Comparison of ENCODE assay signal across 1 cellular context in the genomic region with DNA sequence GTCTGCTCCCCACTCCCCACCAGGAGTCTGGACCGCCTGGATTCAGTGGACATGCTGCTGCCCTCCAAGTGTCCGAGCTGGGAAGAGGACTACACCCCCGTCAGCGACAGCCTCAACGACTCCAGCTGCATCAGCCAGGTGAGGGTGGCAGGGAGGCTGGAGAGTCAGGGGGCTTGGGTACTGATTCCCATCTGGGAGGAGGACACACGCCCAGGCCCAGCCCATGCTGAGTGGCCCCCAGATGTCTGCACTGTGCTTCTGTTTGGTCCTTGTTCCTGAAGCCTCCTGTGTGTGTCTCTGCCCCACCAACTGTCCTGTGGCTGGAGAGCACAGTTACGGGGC.
A peak's percentile ranks its signal among the peaks of the same experiment; 100 is the strongest.
TF ChIP-seq lines count a peak whose summit lies in the region.

No MANE protein-coding gene starts in this region.

TF ChIP-seq in HepG2, 621 proteins besides CTCF, POLR2A, EP300 and RAD21 (continued from another document and continues in another):
- TF ChIP-seq ZNF34 (CRISPR knock-in tag; IDR thresholded peaks at IDR 0.05; ENCODE audit: borderline replicate concordance) (no peak), ZNF598 (CRISPR knock-in tag; IDR thresholded peaks at IDR 0.05; ENCODE audit: borderline replicate concordance) (no peak), EHMT2 (IDR thresholded peaks at IDR 0.05; ENCODE audit: borderline replicate concordance, low read depth, low read length) (no peak), IKZF5 (CRISPR knock-in tag; IDR thresholded peaks at IDR 0.05) (no peak), KLF13 (CRISPR knock-in tag; IDR thresholded peaks at IDR 0.05) (no peak), ZNF772 (CRISPR knock-in tag; IDR thresholded peaks at IDR 0.05) (no peak), ZNF850 (CRISPR knock-in tag; conservative IDR thresholded peaks at IDR 0.05) (no peak), GZF1 (CRISPR knock-in tag; IDR thresholded peaks at IDR 0.05) (no peak), ZNF24 (IDR thresholded peaks at IDR 0.05) (no peak), ZNF747 (CRISPR knock-in tag; IDR thresholded peaks at IDR 0.05; ENCODE audit: borderline replicate concordance) (peak; percentile 48; the same call in 1 of the 2 replicates), SP140L (CRISPR knock-in tag; IDR thresholded peaks at IDR 0.05; ENCODE audit: borderline replicate concordance) (no peak), TOE1 (CRISPR knock-in tag; IDR thresholded peaks at IDR 0.05) (no peak), PHF8 (CRISPR knock-in tag; IDR thresholded peaks at IDR 0.05) (no peak), DR1 (CRISPR knock-in tag; IDR thresholded peaks at IDR 0.05) (no peak), NRL (CRISPR knock-in tag; IDR thresholded peaks at IDR 0.05; ENCODE audit: borderline replicate concordance) (0 out of 2 replicates have a peak, but pooled peaks have one; percentile 57), ZFP37 (CRISPR knock-in tag; IDR thresholded peaks at IDR 0.05; ENCODE audit: borderline replicate concordance) (no peak), HNF4G (IDR thresholded peaks at IDR 0.05; ENCODE audit: borderline replicate concordance, low read depth, low read length) (no peak), HNF4G (CRISPR knock-in tag; IDR thresholded peaks at IDR 0.05; ENCODE audit: borderline replicate concordance, low read depth) (0 out of 2 replicates have a peak, but pooled peaks have one; percentile 7), PHF20 (CRISPR knock-in tag; IDR thresholded peaks at IDR 0.05) (no peak), ZNF160 (CRISPR knock-in tag; IDR thresholded peaks at IDR 0.05) (no peak), ZNF564 (CRISPR knock-in tag; IDR thresholded peaks at IDR 0.05) (no peak), HBP1 (CRISPR knock-in tag; IDR thresholded peaks at IDR 0.05; ENCODE audit: low read depth) (no peak), PITX1 (CRISPR knock-in tag; IDR thresholded peaks at IDR 0.05) (no peak), KDM3A (CRISPR knock-in tag; IDR thresholded peaks at IDR 0.05; ENCODE audit: low read depth) (no peak), FOXC1 (CRISPR knock-in tag; IDR thresholded peaks at IDR 0.05; ENCODE audit: borderline replicate concordance) (peak; percentile 78), ZNF572 (CRISPR knock-in tag; IDR thresholded peaks at IDR 0.05) (no peak), ZBED4 (CRISPR knock-in tag; IDR thresholded peaks at IDR 0.05; ENCODE audit: borderline replicate concordance) (no peak), ZBTB4 (CRISPR knock-in tag; IDR thresholded peaks at IDR 0.05; ENCODE audit: borderline replicate concordance) (no peak), ZXDC (CRISPR knock-in tag; IDR thresholded peaks at IDR 0.05) (no peak), STAT5B (CRISPR knock-in tag; IDR thresholded peaks at IDR 0.05) (no peak), ZFP36L1 (CRISPR knock-in tag; IDR thresholded peaks at IDR 0.05) (no peak), ISX (CRISPR knock-in tag; conservative IDR thresholded peaks at IDR 0.05) (no peak), RCOR2 (CRISPR knock-in tag; IDR thresholded peaks at IDR 0.05) (no peak), MTA1 (CRISPR knock-in tag; IDR thresholded peaks at IDR 0.05; ENCODE audit: borderline replicate concordance) (0 out of 2 replicates have a peak, but pooled peaks have one; percentile 14), ZNF10 (CRISPR knock-in tag; IDR thresholded peaks at IDR 0.05; ENCODE audit: borderline replicate concordance, low read depth) (no peak), MATR3 (CRISPR knock-in tag; IDR thresholded peaks at IDR 0.05) (no peak), ZNF7 (CRISPR knock-in tag; IDR thresholded peaks at IDR 0.05) (no peak), U2AF1 (optimal IDR thresholded peaks at IDR 0.05; ENCODE audit: low read depth, low read length) (no peak)
- TF ChIP-seq, protein P1, sequence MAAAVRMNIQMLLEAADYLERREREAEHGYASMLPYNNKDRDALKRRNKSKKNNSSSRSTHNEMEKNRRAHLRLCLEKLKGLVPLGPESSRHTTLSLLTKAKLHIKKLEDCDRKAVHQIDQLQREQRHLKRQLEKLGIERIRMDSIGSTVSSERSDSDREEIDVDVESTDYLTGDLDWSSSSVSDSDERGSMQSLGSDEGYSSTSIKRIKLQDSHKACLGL (CRISPR knock-in tag; IDR thresholded peaks at IDR 0.05): peak; percentile 18; the same call in 1 of the 2 replicates
- TF ChIP-seq, protein P2, sequence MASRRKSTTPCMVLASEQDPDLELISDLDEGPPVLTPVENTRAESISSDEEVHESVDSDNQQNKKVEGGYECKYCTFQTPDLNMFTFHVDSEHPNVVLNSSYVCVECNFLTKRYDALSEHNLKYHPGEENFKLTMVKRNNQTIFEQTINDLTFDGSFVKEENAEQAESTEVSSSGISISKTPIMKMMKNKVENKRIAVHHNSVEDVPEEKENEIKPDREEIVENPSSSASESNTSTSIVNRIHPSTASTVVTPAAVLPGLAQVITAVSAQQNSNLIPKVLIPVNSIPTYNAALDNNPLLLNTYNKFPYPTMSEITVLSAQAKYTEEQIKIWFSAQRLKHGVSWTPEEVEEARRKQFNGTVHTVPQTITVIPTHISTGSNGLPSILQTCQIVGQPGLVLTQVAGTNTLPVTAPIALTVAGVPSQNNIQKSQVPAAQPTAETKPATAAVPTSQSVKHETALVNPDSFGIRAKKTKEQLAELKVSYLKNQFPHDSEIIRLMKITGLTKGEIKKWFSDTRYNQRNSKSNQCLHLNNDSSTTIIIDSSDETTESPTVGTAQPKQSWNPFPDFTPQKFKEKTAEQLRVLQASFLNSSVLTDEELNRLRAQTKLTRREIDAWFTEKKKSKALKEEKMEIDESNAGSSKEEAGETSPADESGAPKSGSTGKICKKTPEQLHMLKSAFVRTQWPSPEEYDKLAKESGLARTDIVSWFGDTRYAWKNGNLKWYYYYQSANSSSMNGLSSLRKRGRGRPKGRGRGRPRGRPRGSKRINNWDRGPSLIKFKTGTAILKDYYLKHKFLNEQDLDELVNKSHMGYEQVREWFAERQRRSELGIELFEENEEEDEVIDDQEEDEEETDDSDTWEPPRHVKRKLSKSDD (CRISPR knock-in tag; IDR thresholded peaks at IDR 0.05; ENCODE audit: low read depth): no peak
- TF ChIP-seq, protein P3, sequence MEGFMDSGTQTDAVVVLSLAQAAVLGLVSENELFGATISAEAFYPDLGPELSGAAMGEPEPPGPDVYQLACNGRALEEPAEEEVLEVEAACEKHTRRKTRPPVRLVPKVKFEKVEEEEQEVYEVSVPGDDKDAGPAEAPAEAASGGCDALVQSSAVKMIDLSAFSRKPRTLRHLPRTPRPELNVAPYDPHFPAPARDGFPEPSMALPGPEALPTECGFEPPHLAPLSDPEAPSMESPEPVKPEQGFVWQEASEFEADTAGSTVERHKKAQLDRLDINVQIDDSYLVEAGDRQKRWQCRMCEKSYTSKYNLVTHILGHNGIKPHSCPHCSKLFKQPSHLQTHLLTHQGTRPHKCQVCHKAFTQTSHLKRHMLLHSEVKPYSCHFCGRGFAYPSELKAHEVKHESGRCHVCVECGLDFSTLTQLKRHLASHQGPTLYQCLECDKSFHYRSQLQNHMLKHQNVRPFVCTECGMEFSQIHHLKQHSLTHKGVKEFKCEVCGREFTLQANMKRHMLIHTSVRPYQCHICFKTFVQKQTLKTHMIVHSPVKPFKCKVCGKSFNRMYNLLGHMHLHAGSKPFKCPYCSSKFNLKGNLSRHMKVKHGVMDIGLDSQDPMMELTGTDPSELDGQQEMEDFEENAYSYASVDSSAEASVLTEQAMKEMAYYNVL (CRISPR knock-in tag; IDR thresholded peaks at IDR 0.05; ENCODE audit: borderline replicate concordance): no peak
- TF ChIP-seq, protein P4, sequence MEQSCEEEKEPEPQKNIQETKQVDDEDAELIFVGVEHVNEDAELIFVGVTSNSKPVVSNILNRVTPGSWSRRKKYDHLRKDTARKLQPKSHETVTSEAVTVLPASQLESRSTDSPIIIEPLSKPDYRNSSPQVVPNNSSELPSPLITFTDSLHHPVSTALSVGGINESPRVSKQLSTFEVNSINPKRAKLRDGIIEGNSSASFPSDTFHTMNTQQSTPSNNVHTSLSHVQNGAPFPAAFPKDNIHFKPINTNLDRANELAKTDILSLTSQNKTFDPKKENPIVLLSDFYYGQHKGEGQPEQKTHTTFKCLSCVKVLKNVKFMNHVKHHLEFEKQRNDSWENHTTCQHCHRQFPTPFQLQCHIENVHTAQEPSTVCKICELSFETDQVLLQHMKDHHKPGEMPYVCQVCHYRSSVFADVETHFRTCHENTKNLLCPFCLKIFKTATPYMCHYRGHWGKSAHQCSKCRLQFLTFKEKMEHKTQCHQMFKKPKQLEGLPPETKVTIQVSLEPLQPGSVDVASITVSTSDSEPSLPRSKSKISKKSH (CRISPR knock-in tag; IDR thresholded peaks at IDR 0.05; ENCODE audit: borderline replicate concordance): 0 out of 2 replicates have a peak, but pooled peaks have one; percentile 38
